Comparison of ENCODE assay signal across 12 cellular contexts in genomic region chr7:104857458-104858425, GRCh38.
A peak's percentile ranks its signal among the peaks of the same experiment; 100 is the strongest.
DNase-seq lines count a peak whose midpoint lies in the region; ATAC-seq, FAIRE-seq and TF ChIP-seq lines count a peak whose summit lies in the region.
"Had no signal": no experiment of that assay in that cellular context is flagged by ENCODE, and none has a peak within 500 bp of the region (broad histone marks: within the 10 kb centered on the region; RNA-seq: fewer than 3 reads in every experiment).

No MANE protein-coding gene starts in this region.

- no peak for TF ChIP-seq POLR2A in GM12891 (IDR thresholded peaks at IDR 0.05; ENCODE audit: low read depth, low read length)

- H3K4me1 Mint-ChIP-seq in activated naive CD8-positive, alpha-beta T cell treated with anti-CD3 and anti-CD28 coated beads, Interleukin-2, amount 10 ng/mL, durations not matched to agents 7 days and 5 days, result peaks cover 13% of the 10 kb centered on the region
- H3K4me1 Mint-ChIP-seq in GM23338, result peaks cover 2% of the 10 kb centered on the region; the same call in 2 of the 3 replicates

- no peak overlapping the region for H3K27ac ChIP-seq in GM23338 (ENCODE audit: low read depth)
- H3K27ac ChIP-seq: ascending aorta, parathyroid adenoma, uterus had no signal

- H2AFZ ChIP-seq in GM23338, result no peak overlapping the region
- H2AFZ ChIP-seq: parathyroid adenoma had no signal

- H3K9me2 ChIP-seq in GM23338 (ENCODE audit: insufficient read depth), result no peaks in the 10 kb centered on the region

- FAIRE-seq in GM12891 (lab: Jason Lieb, UNC), result peak; percentile 54
- FAIRE-seq: H54 had no signal

- H3K4me3 ChIP-seq in GM23338, result no peak overlapping the region
- H3K4me3 ChIP-seq: ascending aorta, uterus had no signal

- no peaks in the 10 kb centered on the region for H3K79me2 ChIP-seq in GM23338 (replicated peaks; ENCODE audit: insufficient read depth)
- H3K79me2 ChIP-seq: parathyroid adenoma had no signal

- peak overlapping the region; percentile 52 for H3K4me3 Mint-ChIP-seq in activated naive CD8-positive, alpha-beta T cell treated with anti-CD3 and anti-CD28 coated beads, Interleukin-2, amount 10 ng/mL, durations not matched to agents 7 days and 5 days
- H3K4me3 Mint-ChIP-seq in GM23338, result no peak overlapping the region

- H3K36me3 ChIP-seq in GM23338 (ENCODE audit: insufficient read depth), result no peaks in the 10 kb centered on the region
- H3K36me3 ChIP-seq: ascending aorta, uterus had no signal

- no peaks in the 10 kb centered on the region for H3K27me3 Mint-ChIP-seq in activated naive CD8-positive, alpha-beta T cell treated with anti-CD3 and anti-CD28 coated beads, Interleukin-2, amount 10 ng/mL, durations not matched to agents 7 days and 5 days
- no peaks in the 10 kb centered on the region for H3K27me3 Mint-ChIP-seq in GM23338 (ENCODE audit: insufficient read depth, low read depth, poor library complexity)

- no peaks in the 10 kb centered on the region for H3K36me3 Mint-ChIP-seq in activated naive CD8-positive, alpha-beta T cell treated with anti-CD3 and anti-CD28 coated beads, Interleukin-2, amount 10 ng/mL, durations not matched to agents 7 days and 5 days
- peaks cover under 1% of the 10 kb centered on the region; the same call in 1 of the 3 replicates for H3K36me3 Mint-ChIP-seq in GM23338 (ENCODE audit: low read depth)

- POLR2A ChIA-PET in activated naive CD8-positive, alpha-beta T cell treated with anti-CD3 and anti-CD28 coated beads, Interleukin-2, amount 10 ng/mL, durations not matched to agents 7 days and 5 days (lab: Charles Lee), result no interaction called here

- no peak overlapping the region for H3K4me2 ChIP-seq in GM23338

- no peaks in the 10 kb centered on the region for H4K20me1 ChIP-seq in GM23338 (replicated peaks; ENCODE audit: insufficient read depth)

- no peak for TF ChIP-seq CTCF in GM23338 (conservative IDR thresholded peaks at IDR 0.05; ENCODE audit: low read depth in 2 of 2)

- ATAC-seq in GM19397 (IDR thresholded peaks at IDR 0.05; ENCODE audit: unreplicated experiment) (peak; percentile 63), HG03135 (IDR thresholded peaks at IDR 0.05; ENCODE audit: unreplicated experiment) (peak; percentile 53), GM23338 (no peak)
- ATAC-seq in activated naive CD8-positive, alpha-beta T cell treated with anti-CD3 and anti-CD28 coated beads, Interleukin-2, amount 10 ng/mL, durations not matched to agents 7 days and 5 days (ENCODE audit: low read depth), result peak; percentile 65

- H3K9me3 Mint-ChIP-seq in activated naive CD8-positive, alpha-beta T cell treated with anti-CD3 and anti-CD28 coated beads, Interleukin-2, amount 10 ng/mL, durations not matched to agents 7 days and 5 days, result no peaks in the 10 kb centered on the region
- H3K9me3 Mint-ChIP-seq in GM23338, result peaks cover 3% of the 10 kb centered on the region; the same call in 2 of the 3 replicates

- no peak overlapping the region for H3K27ac Mint-ChIP-seq in activated naive CD8-positive, alpha-beta T cell treated with anti-CD3 and anti-CD28 coated beads, Interleukin-2, amount 10 ng/mL, durations not matched to agents 7 days and 5 days
- H3K27ac Mint-ChIP-seq in GM23338, result no peak overlapping the region

- H3K27me3 ChIP-seq in GM23338 (ENCODE audit: insufficient read depth), result peaks cover 5% of the 10 kb centered on the region; the same call in 1 of the 2 replicates
- H3K27me3 ChIP-seq: ascending aorta, uterus had no signal

- H3F3A ChIP-seq in GM23338 (replicated peaks; ENCODE audit: low read depth), result no peaks in the 10 kb centered on the region

- DNase-seq in GM12891 (ENCODE audit: insufficient read length, low spot score) (no peak), C1 segment of cervical spinal cord (lab: John Stamatoyannopoulos, UW) (no peak), GM23338 (ENCODE audit: low spot score) (no peak), DMS 273 (lab: John Stamatoyannopoulos, UW; ENCODE audit: unreplicated experiment) (no peak), foreskin melanocyte (no peak)
- DNase-seq in activated naive CD8-positive, alpha-beta T cell treated with anti-CD3 and anti-CD28 coated beads, Interleukin-2, amount 10 ng/mL, durations not matched to agents 7 days and 5 days, result no peak
- DNase-seq: uterus had no signal

- H3K4me1 ChIP-seq in GM23338 (ENCODE audit: insufficient read depth), result no peaks in the 10 kb centered on the region
- H3K4me1 ChIP-seq: ascending aorta, parathyroid adenoma, uterus had no signal

TF ChIP-seq in GM12891, 5 proteins besides CTCF, POLR2A, EP300 and RAD21:
- TF ChIP-seq SPI1 (IDR thresholded peaks at IDR 0.05; ENCODE audit: low read depth, low read length) (no peak), PAX5 (IDR thresholded peaks at IDR 0.05; ENCODE audit: insufficient read depth, low read length, severe bottlenecking) (no peak), POLR2AphosphoS5 (IDR thresholded peaks at IDR 0.05; ENCODE audit: low read depth, low read length) (no peak), POU2F2 (IDR thresholded peaks at IDR 0.05; ENCODE audit: low read depth, low read length) (no peak), TAF1 (IDR thresholded peaks at IDR 0.05; ENCODE audit: low read depth, low read length) (no peak)

TF ChIP-seq in GM23338, 12 proteins besides CTCF, POLR2A, EP300 and RAD21 (continues in another document):
- TF ChIP-seq ZNF114 (CRISPR knock-in tag; IDR thresholded peaks at IDR 0.05), result no peak
- TF ChIP-seq CREB1 (CRISPR knock-in tag; IDR thresholded peaks at IDR 0.05; ENCODE audit: low read depth), result no peak
- TF ChIP-seq NANOG (IDR thresholded peaks at IDR 0.05; ENCODE audit: borderline replicate concordance), result no peak
- no peak for TF ChIP-seq POLR2AphosphoS5 (IDR thresholded peaks at IDR 0.05; ENCODE audit: low read depth)
- no peak for TF ChIP-seq ETS1 (IDR thresholded peaks at IDR 0.05)
- TF ChIP-seq ZNF462 (CRISPR knock-in tag; IDR thresholded peaks at IDR 0.05), result no peak
- TF ChIP-seq STAT1 (IDR thresholded peaks at IDR 0.05; ENCODE audit: unreplicated experiment), result no peak
